ENCODE assay signal across 8 cellular contexts in genomic region chr17:44324571-44325275, GRCh38. TPM values are rescaled to one million over a fixed set of nuclear protein-coding genes. Genes with fewer than 3 reads are reported as not detected.
DNase-seq lines count a peak whose midpoint lies in the region; ATAC-seq and TF ChIP-seq lines count a peak whose summit lies in the region.

SLC25A39 (minus strand) TSS chr17:44324823; CDS start chr17:44323562, 1,261 bp downstream.

- peak within 1 kb of the TSS; percentile 92 to 99 (median 97) for H3K4me3 Mint-ChIP-seq in IgD-negative memory B cell

- ATAC-seq in GM21529 (IDR thresholded peaks at IDR 0.05; ENCODE audit: unreplicated experiment), result peak; percentile 53

- H3K4me3 ChIP-seq in epithelial cell of proximal tubule (ENCODE audit: low read depth, low read length), result peak within 1 kb of the TSS; percentile 80
- H3K4me3 ChIP-seq in mucosa of rectum (ENCODE audit: low read length in 2 of 2), result peak within 1 kb of the TSS; percentile 79 to 84

- H3K27me3 ChIP-seq in mucosa of rectum (ENCODE audit: control insufficient read depth in 2 of 2, insufficient read depth in 2 of 2, low read length in 2 of 2), result no peaks in the 10 kb centered on the region

- H3K27ac ChIP-seq in mucosa of rectum (ENCODE audit: low read depth in 2 of 2, low read length in 2 of 2), result peak within 1 kb of the TSS; percentile 94 to 97

- peaks cover 9 to 26% of the 10 kb centered on the region in 2 donors for H3K36me3 ChIP-seq in mucosa of rectum (ENCODE audit: control insufficient read depth in 2 of 2, insufficient read depth in 2 of 2, low read length in 2 of 2)

- H3K36me3 Mint-ChIP-seq in IgD-negative memory B cell, result no peaks in the 10 kb centered on the region

- peak; percentile 68 for DNase-seq in DMS114 treated with DMSO at 0.1 percent for 48 hours (lab: John Stamatoyannopoulos, UW; ENCODE audit: unreplicated experiment)
- peak; percentile 95 for DNase-seq in OCI-M1 (lab: John Stamatoyannopoulos, UW)
- peak; percentile 99 for DNase-seq in activated T-cell treated with anti-CD3 and anti-CD28 coated beads, Interleukin-2, amount 50 U/mL, for 1 hour
- DNase-seq in epithelial cell of proximal tubule (ENCODE audit: low read depth), result no peak
- peak; percentile 96 for DNase-seq in stimulated activated CD8-positive, alpha-beta memory T cell treated with anti-CD3 and anti-CD28 coated beads, Interleukin-4, amount 100 ng/mL, for 48 hours

- peaks cover 12 to 14% (median 14%) of the 10 kb centered on the region in 3 donors for H3K4me1 Mint-ChIP-seq in IgD-negative memory B cell

- H3K9ac ChIP-seq in mucosa of rectum (ENCODE audit: low read depth in 1 of 2, low read length in 2 of 2), result peak within 1 kb of the TSS; percentile 90 to 92

- H3K27ac Mint-ChIP-seq in IgD-negative memory B cell, result peak within 1 kb of the TSS; percentile 98 to 100 (median 99)

- TF ChIP-seq CTCF in epithelial cell of proximal tubule (conservative IDR thresholded peaks at IDR 0.05; ENCODE audit: low read depth, low read length), result no peak

- H3K9me3 ChIP-seq in mucosa of rectum (ENCODE audit: control insufficient read depth in 2 of 2, low read length in 2 of 2), result no peaks in the 10 kb centered on the region

- H3K4me1 ChIP-seq in mucosa of rectum (ENCODE audit: control insufficient read depth in 2 of 2, insufficient read depth in 2 of 2, low read length in 2 of 2), result peaks cover 8 to 13% of the 10 kb centered on the region in 2 donors

- H3K9me3 Mint-ChIP-seq in IgD-negative memory B cell, result no peaks in the 10 kb centered on the region

- no peaks in the 10 kb centered on the region for H3K27me3 Mint-ChIP-seq in IgD-negative memory B cell

RNA-seq across cellular contexts. Expression of gene SLC25A39, which starts in this region (rescaled TPM):
- 135 TPM for polyA plus RNA-seq in IgD-negative memory B cell
- total RNA-seq in epithelial cell of proximal tubule, result 161 and 197 TPM in 2 replicates
